Comparison of ENCODE assay signal across 15 cellular contexts in genomic region chr1:20137055-20137454, GRCh38. TPM values are rescaled to one million over a fixed set of nuclear protein-coding genes. Genes with fewer than 3 reads are reported as not detected.
DNase-seq lines count a peak whose midpoint lies in the region; ATAC-seq and TF ChIP-seq lines count a peak whose summit lies in the region.
"Had no signal": no experiment of that assay in that cellular context is flagged by ENCODE, and none has a peak within 500 bp of the region (broad histone marks: within the 10 kb centered on the region; RNA-seq: fewer than 3 reads in every experiment).

No MANE protein-coding gene starts in this region.

- H3K9me3 ChIP-seq in suprapubic skin (no peaks in the 10 kb centered on the region), Karpas-422 (ENCODE audit: low read length) (no peaks in the 10 kb centered on the region)
- H3K9me3 ChIP-seq: BLaER1, SJCRH30 had no signal

- no peaks in the 10 kb centered on the region for H3K27me3 ChIP-seq in suprapubic skin
- no peaks in the 10 kb centered on the region for H3K27me3 ChIP-seq in Karpas-422 (ENCODE audit: low read length)
- H3K27me3 ChIP-seq: BLaER1, SJCRH30 had no signal

- DNase-seq in activated effector memory CD4-positive, alpha-beta T cell treated with anti-CD3 and anti-CD28 coated beads, Interleukin-2, amount 50 U/mL, for 16 hours, result peak; percentile 36
- DNase-seq in activated effector memory CD4-positive, alpha-beta T cell treated with Interleukin-2 at 50 U/mL for 16 hours, result no peak
- peak; percentile 7 for DNase-seq in iPS-NIHi7 (ENCODE audit: extremely low spot score)
- peak; percentile 33 to 65 for DNase-seq in suprapubic skin (ENCODE audit: low spot score in 2 of 2)
- no peak for DNase-seq in Karpas-422
- DNase-seq: NCI-H1930, NCI-H2171 treated with DMSO at 0.1 percent for 48 hours, SJCRH30 had no signal

- H3K9ac ChIP-seq in Karpas-422 (ENCODE audit: low read length), result no peak overlapping the region
- H3K9ac ChIP-seq: BLaER1 had no signal

- H3K79me2 ChIP-seq in Karpas-422 (ENCODE audit: low read length), result no peaks in the 10 kb centered on the region

- no peak overlapping the region for H2AFZ ChIP-seq in Karpas-422 (ENCODE audit: low read length)

- WGBS in suprapubic skin, result 86% methylated on average over 4 of the region's 4 CpGs

- no peak for TF ChIP-seq EP300 in suprapubic skin (IDR thresholded peaks at IDR 0.05)

- H3K4me1 ChIP-seq in suprapubic skin (peaks cover 15% of the 10 kb centered on the region), Karpas-422 (ENCODE audit: low read length) (no peaks in the 10 kb centered on the region)
- H3K4me1 ChIP-seq: SJCRH30 had no signal

- H4K20me1 ChIP-seq in Karpas-422 (ENCODE audit: insufficient read depth, low read depth, low read length), result no peaks in the 10 kb centered on the region
- H4K20me1 ChIP-seq: BLaER1 had no signal

- H3K9me2 ChIP-seq in Karpas-422 (replicated peaks; ENCODE audit: insufficient read depth, low read length), result no peaks in the 10 kb centered on the region

- H3K36me3 ChIP-seq in suprapubic skin (no peaks in the 10 kb centered on the region), Karpas-422 (ENCODE audit: insufficient read depth, low read length) (no peaks in the 10 kb centered on the region)
- H3K36me3 ChIP-seq: BLaER1, SJCRH30 had no signal

- H3K4me3 ChIP-seq in suprapubic skin, result no peak overlapping the region
- H3K4me3 ChIP-seq in Karpas-422 (ENCODE audit: low read length), result no peak overlapping the region
- H3K4me3 ChIP-seq: BLaER1, SJCRH30 had no signal

- TF ChIP-seq POLR2A in suprapubic skin (IDR thresholded peaks at IDR 0.05), result no peak

- no peak for ATAC-seq in HG03378 (IDR thresholded peaks at IDR 0.05; ENCODE audit: unreplicated experiment)
- no peak for ATAC-seq in HG03139 (IDR thresholded peaks at IDR 0.05; ENCODE audit: unreplicated experiment)

- H3K27ac ChIP-seq in VCaP, result peak overlapping the region; percentile 56
- peak overlapping the region; percentile 35 for H3K27ac ChIP-seq in suprapubic skin
- H3K27ac ChIP-seq in Karpas-422 (ENCODE audit: low read length), result no peak overlapping the region
- H3K27ac ChIP-seq: 22Rv1, BLaER1, SJCRH30 had no signal

- no peak for TF ChIP-seq CTCF in VCaP (conservative IDR thresholded peaks at IDR 0.05)
- no peak for TF ChIP-seq CTCF in suprapubic skin (IDR thresholded peaks at IDR 0.05)

- no peak overlapping the region for H3K4me2 ChIP-seq in Karpas-422 (ENCODE audit: low read depth, low read length, poor library complexity, severe bottlenecking)
- H3K4me2 ChIP-seq: BLaER1 had no signal

RNA-seq across cellular contexts. Expression of gene PLA2G2F, which starts 2.1 kb away (rescaled TPM):
- total RNA-seq in suprapubic skin, result 10 to 100 TPM; 11.9 to 33.8 (median 16.7) TPM
- not detected in 2 replicates for total RNA-seq in Karpas-422 (2014; rRNA removed; shearing (Covaris generic); ENCODE audit: low replicate concordance)
- total RNA-seq: NCI-H460, RPMI7951, SJCRH30 had no signal

RNA-seq across cellular contexts. Expression of gene PLA2G2D, which starts 17.7 kb away (rescaled TPM):
- total RNA-seq in suprapubic skin, result not detected
- not detected in 2 replicates for total RNA-seq in Karpas-422 (2014; rRNA removed; shearing (Covaris generic); ENCODE audit: low replicate concordance)
- total RNA-seq: NCI-H460, RPMI7951, SJCRH30 had no signal

RNA-seq across cellular contexts. Expression of gene UBXN10, which starts 48.8 kb away (rescaled TPM):
- total RNA-seq in suprapubic skin, result 1 to 10 TPM in 1 of 4 donors, under 1 TPM in 3; 0.48 to 1.0 (median 0.68) TPM
- not detected in 2 replicates for total RNA-seq in Karpas-422 (2014; rRNA removed; shearing (Covaris generic); ENCODE audit: low replicate concordance)
- total RNA-seq: NCI-H460, SJCRH30 had no signal

RNA-seq across cellular contexts. Expression of gene PLA2G2C, which starts 49.3 kb away (rescaled TPM):
- total RNA-seq in suprapubic skin, result not detected
- total RNA-seq in Karpas-422 (2014; rRNA removed; shearing (Covaris generic); ENCODE audit: low replicate concordance), result not detected in 2 replicates
- total RNA-seq: NCI-H460, RPMI7951, SJCRH30 had no signal

Comparison
In these comparisons a context has a peak if more than half of its experiments do, and no peak if none do; other contexts are left out.
1. DNase-seq: peak in activated effector memory CD4-positive, alpha-beta T cell treated with anti-CD3 and anti-CD28 coated beads, Interleukin-2, amount 50 U/mL, for 16 hours (single experiment), iPS-NIHi7 (single experiment) and suprapubic skin (2 of 2); none in activated effector memory CD4-positive, alpha-beta T cell treated with Interleukin-2 at 50 U/mL for 16 hours (single experiment) and Karpas-422 (single experiment).
2. RNA of gene PLA2G2F, which starts 2.1 kb away (total RNA-seq): 11.9 to 33.8 TPM in suprapubic skin; not detected in Karpas-422; every median in the first group is over 10 times any median in the second.